ENCODE assay signal across 17 cellular contexts in the genomic region with DNA sequence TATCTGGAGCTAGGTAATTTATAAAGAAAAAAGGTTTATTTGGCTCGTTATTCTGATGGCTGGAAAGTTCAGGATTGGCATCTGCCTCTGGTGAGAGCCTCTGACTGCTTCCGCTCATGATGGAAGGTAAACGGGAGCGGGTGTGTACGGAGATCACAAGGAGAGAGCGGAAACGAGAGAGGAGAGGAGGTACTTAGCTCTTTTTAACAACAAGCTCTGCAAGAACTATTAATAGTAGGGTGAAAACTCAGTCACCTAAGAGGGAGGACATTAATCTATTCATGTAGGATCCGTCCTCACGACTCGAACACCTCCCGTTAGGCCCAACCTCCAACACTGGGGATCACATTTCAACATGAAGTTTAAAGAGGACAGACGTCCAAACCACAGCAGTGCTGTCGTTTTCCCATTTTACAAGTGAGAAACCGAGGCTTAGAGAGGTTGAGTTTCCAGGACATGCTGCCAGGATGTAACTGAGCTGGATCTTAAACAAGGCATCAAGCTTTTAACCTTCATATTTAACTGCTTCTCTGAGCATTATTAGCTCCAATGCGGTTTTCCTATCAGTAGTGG.
A peak's percentile ranks its signal among the peaks of the same experiment; 100 is the strongest.
DNase-seq lines count a peak whose midpoint lies in the region; ATAC-seq, FAIRE-seq and TF ChIP-seq lines count a peak whose summit lies in the region.
"Had no signal": no experiment of that assay in that cellular context is flagged by ENCODE, and none has a peak within 500 bp of the region (broad histone marks: within the 10 kb centered on the region; RNA-seq: fewer than 3 reads in every experiment).

No MANE protein-coding gene starts in this region.

- WGBS in H1 (ENCODE audit: extremely low coverage in 1 of 2, insufficient coverage in 1 of 2, insufficient read length in 1 of 2, insufficient replicate concordance in 2 of 2, low coverage in 1 of 2, low lambda C conversion rate in 2 of 2, missing lambda C conversion rate in 1 of 2), 2 experiments, result 74% methylated on average over 15 of the region's 15 CpGs; no CpG with 5 or more reads in 1 of the 2 experiments
- WGBS in sigmoid colon, 2 donors, result 80 to 82% methylated on average over 15 of the region's 15 CpGs

- H2BK12ac ChIP-seq in H1 (ENCODE audit: low read depth, low read length), result no peak overlapping the region

- POLR2A ChIA-PET in H1 (lab: Charles Lee; ENCODE audit: partially characterized antibody), result interaction anchor here (1.0 kb wide), 1 partner anchor 186 kb away, joined by 3 read pairs; the partner anchor contains the start of genes HNRNPK and RMI1

- TF ChIP-seq POLR2A in H1 (IDR thresholded peaks at IDR 0.05; ENCODE audit: control extremely low read depth in 1 of 2, low read depth in 2 of 2, low read length in 2 of 2) (no peak), sigmoid colon (IDR thresholded peaks at IDR 0.05) (no peak)

- H3K9me3 ChIP-seq in H1 (ENCODE audit: insufficient read depth in 2 of 2, low read depth in 1 of 2, low read length in 1 of 2) (no peaks in the 10 kb centered on the region), sigmoid colon (no peaks in the 10 kb centered on the region)
- H3K9me3 ChIP-seq: BE2C had no signal

- no peak overlapping the region for H3K23ac ChIP-seq in H1 (ENCODE audit: insufficient read length)

- H3K9ac ChIP-seq in H1 (replicated peaks in 1 of 4; ENCODE audit: extremely low read depth in 1 of 4, low read depth in 3 of 4, low read length in 3 of 4), result no peak overlapping the region

- CTCF ChIA-PET in H1 (lab: Charles Lee; ENCODE audit: partially characterized antibody), result interaction anchor here (0.8 kb wide), 1 partner anchor 10 kb away, joined by 3 read pairs; no protein-coding TSS in a partner anchor

- DNase-seq in DMS153 (lab: John Stamatoyannopoulos, UW) (peak; percentile 79), DMS153 treated with DMSO at 0.1 percent for 48 hours (lab: John Stamatoyannopoulos, UW; ENCODE audit: unreplicated experiment) (peak; percentile 87), NCI-H2196 (lab: John Stamatoyannopoulos, UW; ENCODE audit: unreplicated experiment) (peak; percentile 52), H1 (ENCODE audit: low read depth in 1 of 2, low spot score in 2 of 2) (no peak), sigmoid colon (no peak)
- DNase-seq: BE2C; CD4-positive, alpha-beta memory T cell; EL; H9; NCI-H1436 treated with DMSO at 0.1 percent for 48 hours; NCI-H2227 treated with DMSO at 0.1 percent for 48 hours; NCI-H82; T-helper 2 cell had no signal

- no peak overlapping the region for H3K56ac ChIP-seq in H1 (replicated peaks; ENCODE audit: insufficient read length, low read depth, low read length)

- no peak overlapping the region for H2BK20ac ChIP-seq in H1 (ENCODE audit: low read length)

- no peak overlapping the region for H3K14ac ChIP-seq in H1 (ENCODE audit: insufficient read length)

- no peak overlapping the region for H4K91ac ChIP-seq in H1 (replicated peaks; ENCODE audit: insufficient read length, low read length)

- no peak overlapping the region for H3K4me2 ChIP-seq in H1 (ENCODE audit: insufficient read depth in 1 of 2, low read depth in 2 of 2, low read length in 2 of 2)

- TF ChIP-seq CTCF in H1 (IDR thresholded peaks at IDR 0.05; ENCODE audit: control extremely low read depth in 1 of 3, insufficient read depth in 1 of 3, low read depth in 1 of 3, low read length in 3 of 3), result no peak
- no peak for TF ChIP-seq CTCF in sigmoid colon (IDR thresholded peaks at IDR 0.05)

- intact Hi-C loops in sigmoid colon (cut with DNase I), result no loop called here

- H2AFZ ChIP-seq in H1 (ENCODE audit: low read length), result peak overlapping the region; percentile 70; the same call in 1 of the 2 replicates

- no peak overlapping the region for H4K8ac ChIP-seq in H1 (ENCODE audit: extremely low read depth, insufficient read depth, low read length)

- no peak for TF ChIP-seq RAD21 in H1 (IDR thresholded peaks at IDR 0.05 in 1 of 2, conservative IDR thresholded peaks at IDR 0.05 in 1 of 2; ENCODE audit: low read depth in 2 of 2, low read length in 2 of 2)

- H3K23me2 ChIP-seq in H1 (ENCODE audit: low read depth, low read length), result no peaks in the 10 kb centered on the region

- H3K4ac ChIP-seq in H1 (replicated peaks; ENCODE audit: insufficient read length, low read depth, low read length), result no peak overlapping the region

- H3K79me1 ChIP-seq in H1 (ENCODE audit: low read depth, low read length), result no peaks in the 10 kb centered on the region

- no peaks in the 10 kb centered on the region for H3K4me1 ChIP-seq in H1 (replicated peaks in 1 of 4; ENCODE audit: control insufficient read depth in 3 of 4, insufficient read depth in 4 of 4, low read length in 3 of 4)
- H3K4me1 ChIP-seq in sigmoid colon, result peaks cover 0 to 17% (median 13%) of the 10 kb centered on the region in 4 donors
- H3K4me1 ChIP-seq: BE2C had no signal

- no peak for TF ChIP-seq EP300 in H1 (IDR thresholded peaks at IDR 0.05; ENCODE audit: borderline replicate concordance in 1 of 2, low read depth in 2 of 2, low read length in 2 of 2)
- no peak for TF ChIP-seq EP300 in sigmoid colon (IDR thresholded peaks at IDR 0.05)

- H3K27me3 ChIP-seq in H1 (replicated peaks in 1 of 4; ENCODE audit: control insufficient read depth in 3 of 4, extremely low read depth in 1 of 4, insufficient read depth in 3 of 4, low read length in 3 of 4) (no peaks in the 10 kb centered on the region), sigmoid colon (no peaks in the 10 kb centered on the region)
- H3K27me3 ChIP-seq: BE2C had no signal

- H2BK5ac ChIP-seq in H1 (ENCODE audit: low read depth, low read length), result no peak overlapping the region

- H2BK120ac ChIP-seq in H1 (replicated peaks; ENCODE audit: low read depth, low read length), result no peak overlapping the region

- no peak overlapping the region for H4K5ac ChIP-seq in H1 (ENCODE audit: insufficient read length, low read depth, low read length)

- H3K36me3 ChIP-seq in H1 (ENCODE audit: control insufficient read depth in 2 of 4, insufficient read depth in 4 of 4, low read length in 3 of 4) (no peaks in the 10 kb centered on the region), sigmoid colon (no peaks in the 10 kb centered on the region)
- H3K36me3 ChIP-seq: BE2C had no signal

- no peak overlapping the region for H2AK5ac ChIP-seq in H1 (ENCODE audit: low read depth, low read length)

- no peaks in the 10 kb centered on the region for H3K79me2 ChIP-seq in H1 (ENCODE audit: control insufficient read depth in 1 of 2, insufficient read depth in 2 of 2, low read length in 2 of 2)

- no peak overlapping the region for H3K18ac ChIP-seq in H1 (ENCODE audit: extremely low read depth, low read length)

- no peak overlapping the region for H2BK15ac ChIP-seq in H1 (ENCODE audit: low read length)

- no peaks in the 10 kb centered on the region for H4K20me1 ChIP-seq in H1 (replicated peaks in 1 of 2; ENCODE audit: control insufficient read depth in 1 of 2, insufficient read depth in 2 of 2, low read length in 2 of 2)

- H3K4me3 ChIP-seq in H1 (ENCODE audit: extremely low read depth in 1 of 4, insufficient read depth in 2 of 4, low read depth in 3 of 4, low read length in 4 of 4) (no peak overlapping the region), sigmoid colon (no peak overlapping the region)

- no peak for FAIRE-seq in H1 (lab: Jason Lieb, UNC)

- H3K27ac ChIP-seq in H1 (ENCODE audit: low read depth, low read length) (no peak overlapping the region), sigmoid colon (no peak overlapping the region)

- ATAC-seq in HG03354 (IDR thresholded peaks at IDR 0.05; ENCODE audit: poor library complexity, severe bottlenecking, unreplicated experiment) (no peak), HG03460 (IDR thresholded peaks at IDR 0.05; ENCODE audit: unreplicated experiment) (no peak), GM21529 (IDR thresholded peaks at IDR 0.05; ENCODE audit: unreplicated experiment) (no peak)
- ATAC-seq: Panc1 had no signal

TF ChIP-seq in H1, 55 proteins besides CTCF, POLR2A, EP300 and RAD21:
- TF ChIP-seq CHD2 (IDR thresholded peaks at IDR 0.05; ENCODE audit: low read length) (no peak), ASH2L (IDR thresholded peaks at IDR 0.05; ENCODE audit: low read length) (no peak), SIN3A (conservative IDR thresholded peaks at IDR 0.05 in 1 of 2, IDR thresholded peaks at IDR 0.05 in 1 of 2; ENCODE audit: low read depth in 1 of 2, low read length in 2 of 2) (no peak), NANOG (IDR thresholded peaks at IDR 0.05; ENCODE audit: insufficient read depth, low read depth, low read length, poor library complexity, severe bottlenecking) (no peak), ZNF274 (IDR thresholded peaks at IDR 0.05; ENCODE audit: borderline replicate concordance, extremely low read depth, low read length) (no peak), JUND (IDR thresholded peaks at IDR 0.05; ENCODE audit: low read length) (no peak)

Comparison
In these comparisons a context has a peak if more than half of its experiments do, and no peak if none do; other contexts are left out.
1. DNase-seq: peak in DMS153 (single experiment), DMS153 treated with DMSO at 0.1 percent for 48 hours (single experiment) and NCI-H2196 (single experiment); none in H1 (0 of 2) and sigmoid colon (single experiment).